8 cellular contexts compared by ENCODE assay signal in the genomic region with DNA sequence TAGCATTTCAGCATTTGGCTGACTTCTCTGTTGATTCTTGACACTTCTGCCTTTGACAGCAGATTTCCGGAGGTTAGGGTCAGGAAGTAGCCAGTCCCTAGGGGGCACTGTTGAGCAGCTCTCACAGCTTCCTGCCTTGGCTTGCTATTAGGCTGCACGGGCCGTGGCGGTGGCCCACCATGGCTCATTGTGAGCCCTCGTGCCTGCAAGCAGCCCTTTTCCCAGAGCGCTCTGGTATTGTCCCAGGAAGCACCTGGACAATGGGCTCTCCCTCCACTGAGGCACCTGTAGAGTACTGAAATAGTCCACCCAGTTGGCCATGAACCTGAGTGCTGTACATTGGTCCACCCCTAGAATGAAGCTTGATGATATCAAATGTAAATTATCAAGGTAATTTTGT.
A peak's percentile ranks its signal among the peaks of the same experiment; 100 is the strongest.
DNase-seq lines count a peak whose midpoint lies in the region; FAIRE-seq and TF ChIP-seq lines count a peak whose summit lies in the region.

No MANE protein-coding gene starts in this region.

- no peaks in the 10 kb centered on the region for H4K20me1 ChIP-seq in SU-DHL-6 (ENCODE audit: low read depth, low read length)

- H3K27me3 ChIP-seq in SU-DHL-6 (ENCODE audit: low read length) = no peaks in the 10 kb centered on the region
- H3K27me3 ChIP-seq in kidney epithelial cell (ENCODE audit: control insufficient read depth, insufficient read depth, low read length) = no peaks in the 10 kb centered on the region

- no peaks in the 10 kb centered on the region for H3K9me3 ChIP-seq in SU-DHL-6 (ENCODE audit: insufficient read depth, low read length)

- no peaks in the 10 kb centered on the region for H3K9me2 ChIP-seq in SU-DHL-6 (replicated peaks; ENCODE audit: insufficient read depth, low read length)

- H3K27ac ChIP-seq in SU-DHL-6 (ENCODE audit: low read depth, low read length) = no peak overlapping the region

- FAIRE-seq in H54 (lab: Jason Lieb, UNC) = no peak

- TF ChIP-seq CTCF in SU-DHL-6 (IDR thresholded peaks at IDR 0.05; ENCODE audit: insufficient read depth, low read length, poor library complexity, severe bottlenecking) (peak; percentile 64), kidney epithelial cell (IDR thresholded peaks at IDR 0.05; ENCODE audit: insufficient read depth, low read length, poor library complexity, severe bottlenecking) (peak; percentile 57)

- H3K4me2 ChIP-seq in SU-DHL-6 (ENCODE audit: low read depth, low read length, poor library complexity, severe bottlenecking) = no peak overlapping the region

- H3K36me3 ChIP-seq in SU-DHL-6 (ENCODE audit: low read length) = peaks cover 33% of the 10 kb centered on the region; the same call in 1 of the 2 replicates
- H3K36me3 ChIP-seq in kidney epithelial cell (ENCODE audit: control insufficient read depth, insufficient read depth, low read length) = peaks cover 1% of the 10 kb centered on the region

- no peak for TF ChIP-seq POLR2A in H54 (IDR thresholded peaks at IDR 0.05; ENCODE audit: low read depth, low read length)

- H3K79me2 ChIP-seq in SU-DHL-6 (ENCODE audit: insufficient read depth, low read length) = no peaks in the 10 kb centered on the region

- H3K9ac ChIP-seq in SU-DHL-6 (ENCODE audit: low read length) = no peak overlapping the region

- H3K4me3 ChIP-seq in SU-DHL-6 (ENCODE audit: insufficient read depth, low read length, poor library complexity, severe bottlenecking) (no peak overlapping the region), kidney epithelial cell (ENCODE audit: low read depth, low read length) (no peak overlapping the region)

- no peaks in the 10 kb centered on the region for H3F3A ChIP-seq in SU-DHL-6 (ENCODE audit: insufficient read depth)

- no peak overlapping the region for H2AFZ ChIP-seq in SU-DHL-6 (ENCODE audit: low read depth, low read length, severe bottlenecking)

- DNase-seq in Ammon's horn (ENCODE audit: low spot score) (peak; percentile 22), H54 (ENCODE audit: insufficient read length, low spot score) (peak; percentile 16), amniotic epithelial cell (ENCODE audit: low read depth) (peak; percentile 21), kidney epithelial cell (ENCODE audit: low read depth) (no peak), NCI-H526 treated with DMSO at 0.1 percent for 48 hours (lab: John Stamatoyannopoulos, UW) (no peak), NCI-H226 (no peak)
- peak; percentile 19 to 26 (median 22) for DNase-seq in stimulated activated CD4-positive, alpha-beta T cell treated with anti-CD3 and anti-CD28 coated beads, TNF-alpha, amount 100 ng/mL, for 4 hours (ENCODE audit: low read depth in 3 of 3)

Comparison
In these comparisons a context has a peak if more than half of its experiments do, and no peak if none do; other contexts are left out.
1. DNase-seq: peak in Ammon's horn (single experiment), H54 (single experiment), amniotic epithelial cell (single experiment) and stimulated activated CD4-positive, alpha-beta T cell treated with anti-CD3 and anti-CD28 coated beads, TNF-alpha, amount 100 ng/mL, for 4 hours (3 of 3); none in kidney epithelial cell (single experiment), NCI-H526 treated with DMSO at 0.1 percent for 48 hours (single experiment) and NCI-H226 (single experiment).